Comparison of ENCODE assay signal across 26 cellular contexts in the genomic region with DNA sequence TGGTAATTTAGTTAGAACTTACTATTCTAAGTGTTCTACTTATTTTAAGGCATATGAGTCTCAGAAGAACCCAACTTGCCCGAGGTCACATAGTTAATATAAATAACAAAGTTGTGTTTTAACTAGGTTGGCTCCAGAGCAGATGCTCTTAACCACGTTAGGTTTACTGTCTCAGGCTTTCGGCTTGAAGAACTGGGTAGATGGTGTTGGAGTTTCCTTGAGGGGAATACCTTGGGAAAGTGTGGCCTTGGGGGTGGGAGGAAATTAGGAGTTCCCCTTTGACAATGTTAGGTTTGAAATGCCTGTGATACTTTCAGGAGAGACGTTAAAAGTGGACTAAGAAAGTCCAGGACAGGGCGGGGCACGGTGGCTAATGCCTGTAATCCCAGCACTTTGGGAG.
"Had no signal": no experiment of that assay in that cellular context is flagged by ENCODE, and none has a peak within 500 bp of the region (broad histone marks: within the 10 kb centered on the region; RNA-seq: fewer than 3 reads in every experiment).

No MANE protein-coding gene starts in this region.

- ATAC-seq: left ventricle myocardium superior; lower lobe of right lung; naive thymus-derived CD8-positive, alpha-beta T cell; right cardiac atrium; stimulated activated naive CD8-positive, alpha-beta T cell treated with anti-CD3 and anti-CD28 coated beads, Interleukin-15, amount 100 ng/mL, for 72 hours; upper lobe of right lung had no signal

- H3K4me3 ChIP-seq: coronary artery, esophagus squamous epithelium, lower lobe of right lung, prostate gland, sigmoid colon, suprapubic skin, transverse colon, upper lobe of right lung, uterus had no signal

- H3K27ac ChIP-seq: coronary artery, esophagus squamous epithelium, lower lobe of right lung, prostate gland, sigmoid colon, suprapubic skin, transverse colon, upper lobe of right lung, uterus had no signal

- H3K27me3 Mint-ChIP-seq: naive thymus-derived CD8-positive, alpha-beta T cell; stimulated activated naive CD8-positive, alpha-beta T cell treated with anti-CD3 and anti-CD28 coated beads, Interleukin-15, amount 100 ng/mL, for 72 hours had no signal

- H3K27ac Mint-ChIP-seq: nephron progenitor cell had no signal

- H3K4me1 ChIP-seq: prostate gland, sigmoid colon, transverse colon, uterus had no signal

- FAIRE-seq: endothelial cell of umbilical vein had no signal

- H3K27me3 ChIP-seq: esophagus squamous epithelium, sigmoid colon, suprapubic skin, transverse colon, upper lobe of right lung, uterus had no signal

- H3K36me3 ChIP-seq: prostate gland, uterus had no signal

- DNase-seq: dermis blood vessel endothelial cell; effector memory CD4-positive, alpha-beta T cell; erythroblast; esophagus squamous epithelium; foreskin melanocyte; hypothalamus; immature natural killer cell; islet precursor cell; kidney glomerular epithelial cell; left ventricle myocardium superior; lower lobe of right lung; naive thymus-derived CD8-positive, alpha-beta T cell; nephron progenitor cell; nucleus accumbens; right cardiac atrium; sigmoid colon; stimulated activated CD4-positive, alpha-beta T cell treated with anti-CD3 and anti-CD28 coated beads, Interleukin-4, amount 100 ng/mL, for 4 hours; stimulated activated naive CD4-positive, alpha-beta T cell; stimulated activated naive CD8-positive, alpha-beta T cell treated with anti-CD3 and anti-CD28 coated beads, Interleukin-15, amount 100 ng/mL, for 72 hours; transverse colon; upper lobe of right lung; uterus had no signal

- H3K9me3 Mint-ChIP-seq: immature natural killer cell; naive thymus-derived CD8-positive, alpha-beta T cell; stimulated activated naive CD8-positive, alpha-beta T cell treated with anti-CD3 and anti-CD28 coated beads, Interleukin-15, amount 100 ng/mL, for 72 hours had no signal

- H3K9me3 ChIP-seq: esophagus squamous epithelium, lower lobe of right lung, prostate gland, sigmoid colon, suprapubic skin, transverse colon, upper lobe of right lung, uterus had no signal

- H3K4me3 Mint-ChIP-seq: immature natural killer cell; naive thymus-derived CD8-positive, alpha-beta T cell; nephron progenitor cell; stimulated activated naive CD8-positive, alpha-beta T cell treated with anti-CD3 and anti-CD28 coated beads, Interleukin-15, amount 100 ng/mL, for 72 hours had no signal
